Comparison of ENCODE assay signal across 23 cellular contexts in genomic region chr2:183024701-183025100, GRCh38. TPM values are rescaled to one million over a fixed set of nuclear protein-coding genes. Genes with fewer than 3 reads are reported as not detected.
DNase-seq lines count a peak whose midpoint lies in the region; ATAC-seq and TF ChIP-seq lines count a peak whose summit lies in the region.
"Had no signal": no experiment of that assay in that cellular context is flagged by ENCODE, and none has a peak within 500 bp of the region (broad histone marks: within the 10 kb centered on the region; RNA-seq: fewer than 3 reads in every experiment).

No MANE protein-coding gene starts in this region.

- CTCF ChIA-PET in WTC11 (lab: Charles Lee), result no interaction called here

- H3K36me3 ChIP-seq in cardiac muscle cell, result no peaks in the 10 kb centered on the region
- H3K36me3 ChIP-seq in hepatocyte (replicated peaks; ENCODE audit: insufficient read depth, low read depth), result no peaks in the 10 kb centered on the region
- peaks cover 4% of the 10 kb centered on the region for H3K36me3 ChIP-seq in thoracic aorta
- H3K36me3 ChIP-seq: uterus had no signal

- intact Hi-C loops in right cardiac atrium (cut with DNase I), result no loop called here

- H2AFZ ChIP-seq in hepatocyte, result no peak overlapping the region

- H3K4me1 ChIP-seq in cardiac muscle cell (ENCODE audit: low read depth) (peaks cover 39% of the 10 kb centered on the region), right cardiac atrium (ENCODE audit: control insufficient read depth, insufficient read depth, low read length) (no peaks in the 10 kb centered on the region), hepatocyte (ENCODE audit: insufficient read depth) (peaks cover 18% of the 10 kb centered on the region), thoracic aorta (ENCODE audit: control insufficient read depth in 1 of 2, low read depth in 2 of 2) (peaks cover 49 to 69% of the 10 kb centered on the region in 2 donors)

- no peaks in the 10 kb centered on the region for H3K27me3 Mint-ChIP-seq in WTC11 (ENCODE audit: low read depth)
- H3K27me3 Mint-ChIP-seq: progenitor cell of endocrine pancreas had no signal

- WGBS in right cardiac atrium, result 57% methylated on average over 5 of the region's 5 CpGs
- 59% methylated on average over 5 of the region's 5 CpGs for WGBS in hepatocyte (ENCODE audit: low lambda C conversion rate, missing lambda C conversion rate)

- H3K4me2 ChIP-seq in hepatocyte, result peak overlapping the region; percentile 53
- H3K4me2 ChIP-seq: A549 had no signal

- DNase-seq in cardiac muscle cell (ENCODE audit: low read depth in 1 of 2, low spot score in 1 of 2) (no peak), right cardiac atrium (no peak), WTC11 (ENCODE audit: low spot score) (no peak), hepatocyte (ENCODE audit: low spot score) (no peak), thoracic aorta (ENCODE audit: low spot score) (no peak)
- no peak for DNase-seq in stimulated activated CD4-positive, alpha-beta T cell treated with anti-CD3 and anti-CD28 coated beads, Interleukin-2, amount 100 ng/mL, for 24 hours
- DNase-seq: activated CD8-positive, alpha-beta memory T cell treated with anti-CD3 and anti-CD28 coated beads, Interleukin-2, amount 10 ng/mL, durations not matched to agents 7 days and 5 days; amniotic stem cell; DMS79; endodermal cell; MV-4-11; naive thymus-derived CD8-positive, alpha-beta T cell; NCI-H2081; stimulated activated naive CD8-positive, alpha-beta T cell treated with anti-CD3 and anti-CD28 coated beads, Interleukin-15, Interleukin-2, amounts not matched to agents 100 U/mL and 50 U/mL, for 24 hours; T-helper 9 cell; uterus had no signal

- H3K4me3 ChIP-seq in cardiac muscle cell (no peak overlapping the region), right cardiac atrium (ENCODE audit: low read length) (no peak overlapping the region), hepatocyte (no peak overlapping the region), thoracic aorta (peak overlapping the region; percentile 35)
- H3K4me3 ChIP-seq: A549, gastroesophageal sphincter, SJSA1, uterus had no signal

- H3K9me3 ChIP-seq in cardiac muscle cell (ENCODE audit: low read depth), result no peaks in the 10 kb centered on the region
- H3K9me3 ChIP-seq in right cardiac atrium (ENCODE audit: control insufficient read depth, low read length), result no peaks in the 10 kb centered on the region
- H3K9me3 ChIP-seq in hepatocyte (ENCODE audit: low read depth), result no peaks in the 10 kb centered on the region
- no peaks in the 10 kb centered on the region for H3K9me3 ChIP-seq in thoracic aorta
- H3K9me3 ChIP-seq: A549, gastroesophageal sphincter, SJSA1, uterus had no signal

- H3K9me3 Mint-ChIP-seq in WTC11, result peaks cover 4% of the 10 kb centered on the region; the same call in 1 of the 2 replicates
- H3K9me3 Mint-ChIP-seq: central memory CD8-positive, alpha-beta T cell; naive thymus-derived CD8-positive, alpha-beta T cell had no signal

- peaks cover 100% of the 10 kb centered on the region for H3K79me2 ChIP-seq in hepatocyte

- peaks cover 22% of the 10 kb centered on the region for H3K4me1 Mint-ChIP-seq in WTC11
- H3K4me1 Mint-ChIP-seq: activated CD8-positive, alpha-beta memory T cell treated with anti-CD3 and anti-CD28 coated beads, Interleukin-2, amount 10 ng/mL, durations not matched to agents 7 days and 5 days; central memory CD8-positive, alpha-beta T cell; naive thymus-derived CD8-positive, alpha-beta T cell had no signal

- POLR2A ChIA-PET in WTC11 (lab: Charles Lee), result no interaction called here

- TF ChIP-seq CTCF in cardiac muscle cell (IDR thresholded peaks at IDR 0.05; ENCODE audit: low read depth, low read length) (no peak), WTC11 (IDR thresholded peaks at IDR 0.05) (no peak), hepatocyte (IDR thresholded peaks at IDR 0.05; ENCODE audit: poor library complexity) (no peak), thoracic aorta (IDR thresholded peaks at IDR 0.05) (no peak)

- H3K27me3 ChIP-seq in cardiac muscle cell (no peaks in the 10 kb centered on the region), right cardiac atrium (ENCODE audit: control insufficient read depth, insufficient read depth) (no peaks in the 10 kb centered on the region), hepatocyte (no peaks in the 10 kb centered on the region), thoracic aorta (replicated peaks; ENCODE audit: insufficient read depth) (no peaks in the 10 kb centered on the region)
- H3K27me3 ChIP-seq: gastroesophageal sphincter, SJSA1, uterus had no signal

- H3K27ac ChIP-seq in cardiac muscle cell, result peak overlapping the region; percentile 83
- no peak overlapping the region for H3K27ac ChIP-seq in right cardiac atrium (ENCODE audit: low read length)
- H3K27ac ChIP-seq in hepatocyte, result no peak overlapping the region
- H3K27ac ChIP-seq in thoracic aorta, result no peak overlapping the region
- H3K27ac ChIP-seq: A549, gastroesophageal sphincter, SJSA1, uterus had no signal

- no peak for ATAC-seq in right cardiac atrium
- no peak for ATAC-seq in WTC11
- no peak for ATAC-seq in thoracic aorta (ENCODE audit: insufficient number of reproducible peaks, low FRiP score, low read depth)
- ATAC-seq in HG02588 (IDR thresholded peaks at IDR 0.05; ENCODE audit: unreplicated experiment), result no peak
- ATAC-seq in HG03159 (IDR thresholded peaks at IDR 0.05; ENCODE audit: unreplicated experiment), result no peak
- ATAC-seq: A549; activated CD8-positive, alpha-beta memory T cell treated with anti-CD3 and anti-CD28 coated beads, Interleukin-2, amount 10 ng/mL, durations not matched to agents 7 days and 5 days; gastroesophageal sphincter; naive thymus-derived CD8-positive, alpha-beta T cell; stimulated activated naive CD8-positive, alpha-beta T cell treated with anti-CD3 and anti-CD28 coated beads, Interleukin-15, Interleukin-2, amounts not matched to agents 100 U/mL and 50 U/mL, for 24 hours had no signal

- peaks cover 31% of the 10 kb centered on the region for H3K36me3 Mint-ChIP-seq in WTC11
- H3K36me3 Mint-ChIP-seq: activated CD8-positive, alpha-beta memory T cell treated with anti-CD3 and anti-CD28 coated beads, Interleukin-2, amount 10 ng/mL, durations not matched to agents 7 days and 5 days; naive thymus-derived CD8-positive, alpha-beta T cell had no signal

- H3K27ac Mint-ChIP-seq in WTC11, result peak overlapping the region; percentile 90; the same call in 1 of the 2 replicates
- H3K27ac Mint-ChIP-seq: activated CD8-positive, alpha-beta memory T cell treated with anti-CD3 and anti-CD28 coated beads, Interleukin-2, amount 10 ng/mL, durations not matched to agents 7 days and 5 days; endodermal cell; naive thymus-derived CD8-positive, alpha-beta T cell; progenitor cell of endocrine pancreas had no signal

- H3K9me2 ChIP-seq in hepatocyte (replicated peaks; ENCODE audit: insufficient read depth), result no peaks in the 10 kb centered on the region

- H3K4me3 Mint-ChIP-seq in WTC11, result no peak overlapping the region
- H3K4me3 Mint-ChIP-seq: activated CD8-positive, alpha-beta memory T cell treated with anti-CD3 and anti-CD28 coated beads, Interleukin-2, amount 10 ng/mL, durations not matched to agents 7 days and 5 days; central memory CD8-positive, alpha-beta T cell; endodermal cell; naive thymus-derived CD8-positive, alpha-beta T cell had no signal

- H4K20me1 ChIP-seq in hepatocyte (ENCODE audit: insufficient read depth, poor library complexity, severe bottlenecking), result peaks cover 95% of the 10 kb centered on the region

TF ChIP-seq in WTC11, 78 proteins besides CTCF, POLR2A, EP300 and RAD21 (continues in another document):
- TF ChIP-seq, protein P1, sequence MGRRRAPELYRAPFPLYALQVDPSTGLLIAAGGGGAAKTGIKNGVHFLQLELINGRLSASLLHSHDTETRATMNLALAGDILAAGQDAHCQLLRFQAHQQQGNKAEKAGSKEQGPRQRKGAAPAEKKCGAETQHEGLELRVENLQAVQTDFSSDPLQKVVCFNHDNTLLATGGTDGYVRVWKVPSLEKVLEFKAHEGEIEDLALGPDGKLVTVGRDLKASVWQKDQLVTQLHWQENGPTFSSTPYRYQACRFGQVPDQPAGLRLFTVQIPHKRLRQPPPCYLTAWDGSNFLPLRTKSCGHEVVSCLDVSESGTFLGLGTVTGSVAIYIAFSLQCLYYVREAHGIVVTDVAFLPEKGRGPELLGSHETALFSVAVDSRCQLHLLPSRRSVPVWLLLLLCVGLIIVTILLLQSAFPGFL (CRISPR knock-in tag; IDR thresholded peaks at IDR 0.05; ENCODE audit: borderline replicate concordance), result no peak
- TF ChIP-seq RELA (CRISPR knock-in tag; IDR thresholded peaks at IDR 0.05; ENCODE audit: borderline replicate concordance) (no peak), GRHL2 (CRISPR knock-in tag; IDR thresholded peaks at IDR 0.05; ENCODE audit: insufficient replicate concordance, severe bottlenecking) (no peak)

RNA-seq across cellular contexts. Expression of gene NCKAP1, which starts 13.6 kb away (rescaled TPM):
- total RNA-seq in cardiac muscle cell (90.4 and 91.4 TPM in 2 replicates), right cardiac atrium (100 to 1,000 TPM; 131 to 158 (median 140) TPM), WTC11 (2021) (148 to 173 TPM (median 149 TPM) in 3 replicates), hepatocyte (163 and 216 TPM in 2 replicates), thoracic aorta (100 to 1,000 TPM; 116 to 159 TPM)
- polyA plus RNA-seq in cardiac muscle cell (81.7 and 102 TPM in 2 replicates), right cardiac atrium (63.0 TPM), hepatocyte (54.5 and 56.7 TPM in 2 replicates)

RNA-seq across cellular contexts. Expression of gene DUSP19, which starts 53.8 kb away (rescaled TPM):
- 1.7 and 2.0 TPM in 2 replicates for total RNA-seq in cardiac muscle cell
- polyA plus RNA-seq in cardiac muscle cell, result 2.7 and 3.7 TPM in 2 replicates
- total RNA-seq in right cardiac atrium, result 10 to 100 TPM in 3 of 4 donors, 1 to 10 TPM in 1; 7.5 to 16.6 (median 12.3) TPM
- polyA plus RNA-seq in right cardiac atrium, result 6.7 TPM
- total RNA-seq in WTC11 (2021), result 3.4 to 3.9 TPM (median 3.5 TPM) in 3 replicates
- 3.3 and 4.7 TPM in 2 replicates for total RNA-seq in hepatocyte
- polyA plus RNA-seq in hepatocyte, result 1.1 and 1.2 TPM in 2 replicates
- total RNA-seq in thoracic aorta, result 10 to 100 TPM in 1 of 2 donors, 1 to 10 TPM in 1; 5.7 to 14.1 TPM
